Comparison of ENCODE assay signal across 8 cellular contexts in the genomic region with DNA sequence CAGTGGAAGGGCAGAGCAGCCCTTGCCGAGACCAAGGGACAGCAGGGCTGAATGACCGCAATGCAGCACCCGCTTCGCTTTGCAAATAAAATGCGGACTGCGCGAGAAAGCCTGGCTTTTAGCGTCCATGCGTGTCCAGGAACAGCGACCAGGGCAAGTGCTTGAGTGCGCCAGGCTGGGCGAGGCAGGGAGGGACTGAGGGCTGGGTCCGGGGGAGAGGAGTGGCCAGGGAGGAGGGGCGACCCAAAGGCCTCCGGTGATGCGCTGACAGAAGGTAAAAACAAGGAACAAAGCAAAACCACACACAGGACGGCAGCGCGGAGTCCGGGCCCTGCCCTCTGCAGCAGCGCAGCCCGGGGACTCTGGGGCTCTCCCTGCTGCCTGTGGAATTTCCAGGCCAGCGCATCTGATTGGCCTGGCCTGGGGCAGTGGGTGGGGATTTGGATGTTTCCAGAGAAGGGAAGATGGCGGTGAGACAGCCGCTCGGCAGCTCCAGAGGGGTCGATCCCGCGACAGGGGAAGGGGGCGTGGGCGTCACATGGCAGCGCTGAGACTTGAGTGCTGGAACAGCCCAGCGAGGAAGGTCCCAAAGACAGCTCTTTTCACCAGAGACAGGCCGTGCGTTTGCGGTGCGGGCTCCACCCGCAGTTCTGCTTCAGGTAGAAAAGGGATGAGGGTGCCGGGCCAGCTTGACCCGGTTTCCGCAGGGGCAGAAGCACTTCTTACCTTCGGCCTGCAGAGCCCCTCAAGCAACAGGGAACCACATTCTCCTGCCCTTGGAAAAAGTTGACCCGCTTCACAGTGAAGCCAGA. TPM values are rescaled to one million over a fixed set of nuclear protein-coding genes. Genes with fewer than 3 reads are reported as not detected.
A peak's percentile ranks its signal among the peaks of the same experiment; 100 is the strongest.
DNase-seq lines count a peak whose midpoint lies in the region; ATAC-seq, FAIRE-seq and TF ChIP-seq lines count a peak whose summit lies in the region.

No MANE protein-coding gene starts in this region.

- peaks cover 6 to 7% of the 10 kb centered on the region in 2 donors for H3K27me3 Mint-ChIP-seq in CD4-positive, alpha-beta memory T cell

- H3K4me3 Mint-ChIP-seq in CD4-positive, alpha-beta memory T cell: peak overlapping the region; percentile 77 to 93 (median 89)

- H2BK5ac ChIP-seq in trophoblast cell (ENCODE audit: low read depth, low read length, poor library complexity): peak overlapping the region; percentile 24

- peaks cover 9% of the 10 kb centered on the region for H3K79me1 ChIP-seq in trophoblast cell (ENCODE audit: low read length)

- no peak for TF ChIP-seq CTCF in heart right ventricle (IDR thresholded peaks at IDR 0.05)
- TF ChIP-seq CTCF in uterus (IDR thresholded peaks at IDR 0.05): no peak

- CTCF ChIA-PET in CD4-positive, alpha-beta memory T cell (lab: Charles Lee; ENCODE audit: partially characterized antibody): interaction anchor here (0.8 to 8.6 kb wide), 3 partner anchors 16 to 584 kb away, joined by 3 to 55 read pairs (median 3); no protein-coding TSS in a partner anchor

- no peak overlapping the region for H3K23ac ChIP-seq in trophoblast cell (ENCODE audit: low read length)

- peak overlapping the region; percentile 58 for H3K18ac ChIP-seq in trophoblast cell (ENCODE audit: low read length)

- H4K12ac ChIP-seq in trophoblast cell (ENCODE audit: low read depth, low read length): peak overlapping the region; percentile 32

- H3K9me3 ChIP-seq in CD4-positive, alpha-beta memory T cell (ENCODE audit: control insufficient read depth in 1 of 2, low read length in 2 of 2): no peaks in the 10 kb centered on the region
- H3K9me3 ChIP-seq in heart right ventricle (peaks cover 0 to 10% (median 3%) of the 10 kb centered on the region in 11 donors), trophoblast cell (ENCODE audit: insufficient read depth, low read depth, low read length) (peaks cover 2% of the 10 kb centered on the region), uterus (no peaks in the 10 kb centered on the region)

- H3K4ac ChIP-seq in trophoblast cell (ENCODE audit: low read depth, low read length): no peak overlapping the region

- peak overlapping the region; percentile 41 for H2AFZ ChIP-seq in trophoblast cell (ENCODE audit: insufficient read depth, low read length, poor library complexity)

- peak in 3 of 5 donors; percentile 7 to 19 (median 9) for DNase-seq in CD4-positive, alpha-beta memory T cell
- DNase-seq in HTR-8/SVneo (ENCODE audit: insufficient read length, low spot score) (peak; percentile 96), OCI-M1 (lab: John Stamatoyannopoulos, UW) (peak; percentile 78), amniotic epithelial cell (ENCODE audit: low read depth) (peak; percentile 77), heart right ventricle (peak; percentile 81 to 87), trophoblast cell (peak; percentile 92 to 93), uterus (peak; percentile 71)

- peaks cover 7 to 23% (median 14%) of the 10 kb centered on the region in 4 donors for H3K4me1 Mint-ChIP-seq in CD4-positive, alpha-beta memory T cell

- peak overlapping the region; percentile 64 for H4K91ac ChIP-seq in trophoblast cell (ENCODE audit: low read depth, low read length)

- peak overlapping the region; percentile 54 for H2BK120ac ChIP-seq in trophoblast cell (ENCODE audit: insufficient read depth, low read length, poor library complexity)

- peak; percentile 78 for ATAC-seq in GM19351 (IDR thresholded peaks at IDR 0.05; ENCODE audit: unreplicated experiment)
- peak; percentile 94 to 97 (median 96) for ATAC-seq in heart right ventricle

- no peak overlapping the region for H3K27ac ChIP-seq in CD4-positive, alpha-beta memory T cell (ENCODE audit: low read depth, low read length)
- H3K27ac ChIP-seq in heart right ventricle (peak overlapping the region in 9 of 10 donors; percentile 71 to 86 (median 83)), trophoblast cell (ENCODE audit: low read depth, low read length) (peak overlapping the region; percentile 24), uterus (peak overlapping the region; percentile 65 to 74)

- intact Hi-C loops in CD4-positive, alpha-beta memory T cell (cut with micrococcal nuclease): no loop called here
- intact Hi-C loops in heart right ventricle (cut with DNase I) (no loop called here), uterus (cut with DNase I; ENCODE audit: low total_unique reads) (no loop called here)

- H3K27ac Mint-ChIP-seq in CD4-positive, alpha-beta memory T cell: peak overlapping the region in 4 of 7 donors; percentile 64 to 85 (median 74)

- peaks cover 0 to 6% of the 10 kb centered on the region in 2 donors for H3K36me3 Mint-ChIP-seq in CD4-positive, alpha-beta memory T cell

- H3K4me1 ChIP-seq in CD4-positive, alpha-beta memory T cell (ENCODE audit: insufficient read depth, low read length): peaks cover 17% of the 10 kb centered on the region
- peaks cover 0 to 35% (median 14%) of the 10 kb centered on the region in 9 donors for H3K4me1 ChIP-seq in heart right ventricle
- H3K4me1 ChIP-seq in trophoblast cell (ENCODE audit: control insufficient read depth in 1 of 2, insufficient read depth in 2 of 2, low read length in 2 of 2): peaks cover 12 to 18% of the 10 kb centered on the region in 2 experiments
- no peaks in the 10 kb centered on the region for H3K4me1 ChIP-seq in uterus

- peak; percentile 58 for FAIRE-seq in HTR-8/SVneo (lab: Jason Lieb, UNC)

- H2BK12ac ChIP-seq in trophoblast cell (ENCODE audit: low read length): no peak overlapping the region

- no peaks in the 10 kb centered on the region for H3K36me3 ChIP-seq in CD4-positive, alpha-beta memory T cell (ENCODE audit: insufficient read depth, low read length)
- H3K36me3 ChIP-seq in heart right ventricle: no peaks in the 10 kb centered on the region
- H3K36me3 ChIP-seq in trophoblast cell (ENCODE audit: control insufficient read depth in 1 of 2, insufficient read depth in 2 of 2, low read length in 2 of 2): no peaks in the 10 kb centered on the region
- no peaks in the 10 kb centered on the region for H3K36me3 ChIP-seq in uterus

- peak overlapping the region; percentile 76 for H3K4me2 ChIP-seq in trophoblast cell (ENCODE audit: low read length)

- POLR2A ChIA-PET in CD4-positive, alpha-beta memory T cell (lab: Charles Lee; ENCODE audit: partially characterized antibody): no interaction called here

- peak overlapping the region; percentile 56 for H3K14ac ChIP-seq in trophoblast cell (ENCODE audit: low read length)

- H4K8ac ChIP-seq in trophoblast cell (ENCODE audit: low read depth, low read length): peak overlapping the region; percentile 72

- H3K4me3 ChIP-seq in CD4-positive, alpha-beta memory T cell (ENCODE audit: low read length in 2 of 2): peak overlapping the region; percentile 34 to 38
- H3K4me3 ChIP-seq in heart right ventricle (peak overlapping the region; percentile 52 to 77 (median 70)), trophoblast cell (ENCODE audit: low read depth, low read length) (peak overlapping the region; percentile 78), uterus (peak overlapping the region; percentile 49 to 51)

- H3K9ac ChIP-seq in trophoblast cell (ENCODE audit: low read length): peak overlapping the region; percentile 54

- peaks cover 2% of the 10 kb centered on the region for H3K79me2 ChIP-seq in trophoblast cell (ENCODE audit: control insufficient read depth, insufficient read depth, low read length, poor library complexity)

- peaks cover 0 to 11% (median 0%) of the 10 kb centered on the region in 8 donors for H3K9me3 Mint-ChIP-seq in CD4-positive, alpha-beta memory T cell

- H3K27me3 ChIP-seq in CD4-positive, alpha-beta memory T cell (ENCODE audit: insufficient read depth, low read length): no peaks in the 10 kb centered on the region
- H3K27me3 ChIP-seq in heart right ventricle (no peaks in the 10 kb centered on the region), trophoblast cell (ENCODE audit: insufficient read depth, low read length) (no peaks in the 10 kb centered on the region), uterus (no peaks in the 10 kb centered on the region)

- whole genome bisulfite sequencing in heart right ventricle, 2 donors: 1 to 2% methylated on average over 42 to 43 of the region's 43 CpGs
- no CpG with 5 or more reads among the region's 43 CpGs for WGBS in trophoblast cell (ENCODE audit: extremely low coverage, insufficient coverage, insufficient read length)

- H2AK5ac ChIP-seq in trophoblast cell (ENCODE audit: low read length): no peak overlapping the region

- peak; percentile 59 to 66 for TF ChIP-seq POLR2A in uterus (IDR thresholded peaks at IDR 0.05)

RNA-seq across cellular contexts. Expression of a gene that starts 51.8 kb away (rescaled TPM):
- 100 to 1,000 TPM; 150 to 158 TPM for total RNA-seq in CD4-positive, alpha-beta memory T cell
- polyA plus RNA-seq in CD4-positive, alpha-beta memory T cell: 100 to 1,000 TPM; 177 to 232 TPM
- total RNA-seq in heart right ventricle (10 to 100 TPM; 50.9 to 80.5 (median 62.5) TPM), uterus (100 to 1,000 TPM in 3 of 4 donors, 10 to 100 TPM in 1; 77.4 to 138 (median 126) TPM)
- polyA plus RNA-seq in heart right ventricle: 10 to 100 TPM in 1 of 2 donors, 1 to 10 TPM in 1; 8.3 to 42.4 TPM
- 177 and 189 TPM in 2 replicates for polyA plus RNA-seq in trophoblast cell (2013)

Comparison
In these comparisons a context has a peak if more than half of its experiments do, and no peak if none do; other contexts are left out.
1. DNase-seq: peak in every context shown above with its lines; median percentile 96 in HTR-8/SVneo; 92 in trophoblast cell; 84 in heart right ventricle; 78 in OCI-M1; 77 in amniotic epithelial cell; 71 in uterus; 9 in CD4-positive, alpha-beta memory T cell.